Comparison of ENCODE assay signal across 8 cellular contexts in the genomic region with DNA sequence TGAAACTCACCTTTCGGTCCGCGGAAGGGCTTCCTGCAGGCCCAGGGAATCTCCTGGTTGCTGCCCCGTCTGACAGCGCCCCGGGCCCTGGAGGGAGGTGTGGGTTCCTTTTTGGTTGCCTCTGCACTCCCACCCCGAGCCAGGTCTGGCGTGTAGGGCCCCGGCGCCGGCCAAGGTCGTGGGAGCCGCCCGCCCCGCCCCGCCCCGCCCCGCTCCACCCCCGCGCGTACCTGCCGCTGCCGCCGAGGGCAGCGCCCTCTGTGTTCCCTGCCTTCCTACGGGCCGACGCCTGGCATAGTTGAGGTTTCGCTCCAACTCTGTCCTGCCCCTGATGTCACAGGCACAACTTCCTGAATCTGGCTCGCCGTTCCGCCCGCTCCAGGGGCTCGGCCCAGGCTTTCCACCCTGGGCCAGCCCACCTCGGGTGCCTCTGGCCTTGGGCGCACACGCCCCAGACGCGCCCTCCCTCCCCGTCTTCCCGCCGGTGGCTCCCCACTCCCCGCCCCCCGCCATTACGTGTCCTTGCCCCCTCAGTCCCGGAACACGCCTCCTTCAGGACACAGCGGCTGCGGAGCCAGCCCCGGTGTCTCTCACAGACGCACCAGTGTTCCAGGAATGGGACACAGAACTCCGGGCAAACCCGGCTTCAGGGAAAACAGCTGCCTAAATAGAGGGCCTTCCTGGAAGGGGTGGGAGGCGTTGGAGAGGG. TPM values are rescaled to one million over a fixed set of nuclear protein-coding genes. Genes with fewer than 3 reads are reported as not detected.
A peak's percentile ranks its signal among the peaks of the same experiment; 100 is the strongest.
DNase-seq lines count a peak whose midpoint lies in the region; ATAC-seq and TF ChIP-seq lines count a peak whose summit lies in the region.

A gene (minus strand): TSS at position 147 of the 709 bp plus-strand sequence. CDS start 31,763 bp downstream, outside the sequence.

- H3K4me1 Mint-ChIP-seq in CD8-positive, alpha-beta memory T cell: peaks cover 47 to 53% (median 50%) of the 10 kb centered on the region in 3 donors

- no peaks in the 10 kb centered on the region for H3K9me3 Mint-ChIP-seq in CD8-positive, alpha-beta memory T cell

- H3K36me3 ChIP-seq in CD8-positive, alpha-beta memory T cell (ENCODE audit: insufficient read depth, low read length): no peaks in the 10 kb centered on the region
- H3K36me3 ChIP-seq in uterus: no peaks in the 10 kb centered on the region

- no peaks in the 10 kb centered on the region for H3K27me3 ChIP-seq in CD8-positive, alpha-beta memory T cell (ENCODE audit: insufficient read depth, low read length, poor library complexity, severe bottlenecking)
- no peaks in the 10 kb centered on the region for H3K27me3 ChIP-seq in uterus

- CTCF ChIA-PET in CD8-positive, alpha-beta memory T cell (lab: Charles Lee): interaction anchor here (1.0 to 4.6 kb wide), 7 partner anchors 11 to 125 kb away, joined by 3 to 18 read pairs (median 5); no protein-coding TSS in a partner anchor

- intact Hi-C loops in Right ventricle myocardium superior (cut with DNase I): no loop called here
- intact Hi-C loops in posterior vena cava (cut with DNase I): no loop called here
- intact Hi-C loops in uterus (cut with DNase I; ENCODE audit: low total_unique reads): no loop called here

- TF ChIP-seq CTCF in uterus (IDR thresholded peaks at IDR 0.05): peak in 1 of 4 experiments; percentile 13

- peak within 1 kb of the TSS; percentile 95 for H3K4me3 ChIP-seq in CD8-positive, alpha-beta memory T cell (ENCODE audit: low read length)
- peak within 1 kb of the TSS; percentile 48 to 64 for H3K4me3 ChIP-seq in uterus

- peak; percentile 63 for ATAC-seq in GM19397 (IDR thresholded peaks at IDR 0.05; ENCODE audit: unreplicated experiment)
- ATAC-seq in HG03571 (IDR thresholded peaks at IDR 0.05; ENCODE audit: unreplicated experiment): peak; percentile 56
- peak; percentile 89 for ATAC-seq in Right ventricle myocardium superior (ENCODE audit: poor library complexity)

- no peaks in the 10 kb centered on the region for H3K9me3 ChIP-seq in CD8-positive, alpha-beta memory T cell (ENCODE audit: low read length)
- no peaks in the 10 kb centered on the region for H3K9me3 ChIP-seq in uterus

- TF ChIP-seq POLR2A in uterus (IDR thresholded peaks at IDR 0.05): peak in 1 of 2 donors; percentile 29

- DNase-seq in CD8-positive, alpha-beta memory T cell: peak; percentile 50 to 68 (median 53)
- DNase-seq in SHP77 treated with DMSO at 0.1 percent for 48 hours (lab: John Stamatoyannopoulos, UW) (peak; percentile 57), Right ventricle myocardium superior (peak; percentile 85), posterior vena cava (ENCODE audit: low spot score) (peak; percentile 90), uterus (peak; percentile 67 to 75)
- DNase-seq in activated gamma-delta T cell treated with anti-CD3 and anti-CD28 coated beads, Interleukin-2, amount 50 U/mL, for 16 hours (ENCODE audit: low read depth): peak; percentile 33

- H3K27me3 Mint-ChIP-seq in CD8-positive, alpha-beta memory T cell: no peaks in the 10 kb centered on the region

- H3K27ac ChIP-seq in CD8-positive, alpha-beta memory T cell (ENCODE audit: low read depth, low read length): peak within 1 kb of the TSS; percentile 80
- peak within 1 kb of the TSS; percentile 77 to 80 for H3K27ac ChIP-seq in uterus

- H3K4me1 ChIP-seq in CD8-positive, alpha-beta memory T cell (ENCODE audit: insufficient read depth, low read length): peaks cover 40% of the 10 kb centered on the region
- no peaks in the 10 kb centered on the region for H3K4me1 ChIP-seq in uterus

- H3K36me3 Mint-ChIP-seq in CD8-positive, alpha-beta memory T cell: peaks cover 4 to 15% (median 5%) of the 10 kb centered on the region in 3 donors

- H3K27ac Mint-ChIP-seq in CD8-positive, alpha-beta memory T cell: peak within 1 kb of the TSS; percentile 71 to 99 (median 94)

- peak within 1 kb of the TSS; percentile 94 to 99 (median 98) for H3K4me3 Mint-ChIP-seq in CD8-positive, alpha-beta memory T cell

- POLR2A ChIA-PET in CD8-positive, alpha-beta memory T cell (lab: Charles Lee): interaction anchor here (1.7 kb wide), 1 partner anchor 16 kb away, joined by 14 read pairs; no protein-coding TSS in a partner anchor

RNA-seq across cellular contexts. Expression of the gene that starts here (rescaled TPM):
- total RNA-seq in CD8-positive, alpha-beta memory T cell: 10 to 100 TPM; 30.4 to 31.8 TPM
- polyA plus RNA-seq in CD8-positive, alpha-beta memory T cell: 39.3 TPM
- total RNA-seq in Right ventricle myocardium superior: 15.4 TPM
- total RNA-seq in posterior vena cava: 10 to 100 TPM in 1 of 2 donors, 1 to 10 TPM in 1; 9.3 to 13.5 TPM
- total RNA-seq in uterus: 10 to 100 TPM; 12.3 to 22.1 (median 16.3) TPM

Comparison
In these comparisons a context has a peak if more than half of its experiments do, and no peak if none do; other contexts are left out.
1. Peak in every context shown above with its lines: DNase-seq, ATAC-seq, H3K4me3 ChIP-seq and H3K27ac ChIP-seq.
2. DNase-seq: peak in every context shown above with its lines; median percentile 90 in posterior vena cava; 85 in Right ventricle myocardium superior; 71 in uterus; 57 in SHP77 treated with DMSO at 0.1 percent for 48 hours; 53 in CD8-positive, alpha-beta memory T cell; 33 in activated gamma-delta T cell treated with anti-CD3 and anti-CD28 coated beads, Interleukin-2, amount 50 U/mL, for 16 hours.